Comparison of ENCODE assay signal across 9 cellular contexts in the genomic region with DNA sequence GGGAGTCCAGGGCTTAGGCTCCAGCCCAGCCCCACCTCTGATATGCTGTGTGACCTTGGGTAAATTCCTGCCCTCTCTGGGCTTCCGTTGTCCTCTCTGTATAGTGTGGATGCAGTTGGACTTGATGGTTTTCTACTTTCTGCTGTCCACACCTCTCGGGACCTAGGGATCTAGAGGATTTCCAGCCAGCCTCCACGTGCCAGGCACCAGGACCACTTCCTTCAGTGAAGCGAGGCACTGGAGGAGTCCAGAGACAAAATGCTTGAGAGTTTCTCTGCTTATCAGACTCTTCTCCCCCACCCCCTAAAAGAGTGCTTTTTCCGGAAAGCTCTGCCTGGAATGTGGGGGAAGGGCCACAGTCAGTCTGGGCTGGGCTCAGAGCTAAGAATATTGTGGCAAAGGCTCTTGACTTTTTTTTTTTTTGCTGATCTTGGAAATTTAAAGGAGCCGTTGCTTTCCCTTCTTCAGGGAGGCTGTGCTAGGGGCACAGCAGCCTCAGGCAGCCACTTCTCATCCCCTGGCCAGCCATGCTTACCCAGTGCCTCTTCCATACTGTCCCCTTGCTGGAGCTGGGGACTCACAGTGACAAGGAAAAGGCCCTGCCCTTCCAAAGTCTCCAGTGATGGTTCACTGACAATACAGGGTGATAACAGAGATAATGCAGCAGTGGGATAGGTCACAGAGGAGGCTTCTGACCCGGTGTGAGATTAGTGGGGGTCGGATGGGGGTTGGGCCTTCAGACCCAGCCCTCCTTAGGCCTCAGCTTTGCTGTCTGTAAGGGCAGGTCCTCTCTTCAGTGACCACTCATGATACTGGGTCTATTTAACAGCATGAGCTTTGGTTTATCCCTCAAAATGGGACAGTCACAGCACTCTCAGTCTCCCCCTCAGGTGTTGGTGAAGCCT. TPM values are rescaled to one million over a fixed set of nuclear protein-coding genes. Genes with fewer than 3 reads are reported as not detected.
DNase-seq lines count a peak whose midpoint lies in the region; ATAC-seq and TF ChIP-seq lines count a peak whose summit lies in the region.
"Had no signal": no experiment of that assay in that cellular context is flagged by ENCODE, and none has a peak within 500 bp of the region (broad histone marks: within the 10 kb centered on the region; RNA-seq: fewer than 3 reads in every experiment).

No MANE protein-coding gene starts in this region.

- TF ChIP-seq CTCF in activated CD8-positive, alpha-beta T cell treated with anti-CD3 and anti-CD28 coated beads for 36 hours (IDR thresholded peaks at IDR 0.05) = no peak

- H3K79me2 ChIP-seq in mesendoderm (ENCODE audit: control insufficient read depth, insufficient read depth, low read length) = peaks cover 21% of the 10 kb centered on the region

- H2BK120ac ChIP-seq in mesendoderm (ENCODE audit: low read depth, low read length) = peak overlapping the region; percentile 86

- peak overlapping the region; percentile 85 for H3K56ac ChIP-seq in mesendoderm (ENCODE audit: low read length)

- H3K36me3 ChIP-seq in mesendoderm (ENCODE audit: control insufficient read depth, insufficient read depth, low read length) = peaks cover 2% of the 10 kb centered on the region

- POLR2A ChIA-PET in activated CD8-positive, alpha-beta T cell treated with anti-CD3 and anti-CD28 coated beads for 36 hours (lab: Charles Lee) = interaction anchor here (0.6 to 5.2 kb wide), 4 partner anchors 9 to 229 kb away, joined by 3 to 34 read pairs (median 3); no protein-coding TSS in a partner anchor

- intact Hi-C loops in activated CD8-positive, alpha-beta T cell treated with anti-CD3 and anti-CD28 coated beads for 36 hours (cut with micrococcal nuclease) = no loop called here

- H3K9ac ChIP-seq in mesendoderm (ENCODE audit: low read length) = peak overlapping the region; percentile 54

- H3K23ac ChIP-seq in mesendoderm (ENCODE audit: low read length) = no peak overlapping the region

- CTCF ChIA-PET in activated CD8-positive, alpha-beta T cell treated with anti-CD3 and anti-CD28 coated beads for 36 hours (lab: Charles Lee) = interaction anchor here (1.4 to 2.9 kb wide), 2 partner anchors 10 to 114 kb away, joined by 6 to 10 read pairs; no protein-coding TSS in a partner anchor

- no peak overlapping the region for H4K5ac ChIP-seq in mesendoderm (ENCODE audit: low read length)

- no peak overlapping the region for H3K27ac Mint-ChIP-seq in activated CD8-positive, alpha-beta T cell treated with anti-CD3 and anti-CD28 coated beads for 36 hours

- H3K4me3 ChIP-seq in mesendoderm (ENCODE audit: low read length) = no peak overlapping the region

- H3K27ac ChIP-seq in mesendoderm (ENCODE audit: low read depth, low read length) = peak overlapping the region; percentile 88

- peak overlapping the region; percentile 95 for H2BK5ac ChIP-seq in mesendoderm (ENCODE audit: low read length)

- no CpG with 5 or more reads among the region's 8 CpGs for WGBS in mesendoderm (ENCODE audit: extremely low coverage, insufficient coverage, low lambda C conversion rate)

- peaks cover 2% of the 10 kb centered on the region for H3K79me1 ChIP-seq in mesendoderm (ENCODE audit: low read length)

- no peak overlapping the region for H4K8ac ChIP-seq in mesendoderm (ENCODE audit: low read depth, low read length)

- DNase-seq in NCI-H226 (peak; percentile 83), dermis blood vessel endothelial cell (peak; percentile 55), mesendoderm (peak; percentile 94), ureter (ENCODE audit: low spot score) (peak; percentile 78)
- DNase-seq in activated CD8-positive, alpha-beta T cell treated with anti-CD3 and anti-CD28 coated beads for 36 hours = no peak
- DNase-seq: activated T-cell treated with anti-CD3 and anti-CD28 coated beads, Interleukin-2, amount 50 U/mL, for 4 hours; NCI-H2081 treated with DMSO at 0.1 percent for 48 hours had no signal

- no peaks in the 10 kb centered on the region for H3K27me3 ChIP-seq in mesendoderm (ENCODE audit: insufficient read depth, low read length, poor library complexity)

- no peak overlapping the region for H2BK15ac ChIP-seq in mesendoderm (replicated peaks; ENCODE audit: low read depth)

- peak overlapping the region; percentile 91 for H3K4ac ChIP-seq in mesendoderm (ENCODE audit: low read depth, low read length)

- H3K18ac ChIP-seq in mesendoderm (ENCODE audit: low read length) = peak overlapping the region; percentile 85

- H3K4me2 ChIP-seq in mesendoderm (ENCODE audit: low read length) = peak overlapping the region; percentile 26

- peaks cover 31% of the 10 kb centered on the region for H3K4me1 ChIP-seq in mesendoderm (ENCODE audit: control insufficient read depth, low read depth, low read length)

- peaks cover 15% of the 10 kb centered on the region for H3K4me1 Mint-ChIP-seq in activated CD8-positive, alpha-beta T cell treated with anti-CD3 and anti-CD28 coated beads for 36 hours (ENCODE audit: low read depth)

- H2AK5ac ChIP-seq in mesendoderm (ENCODE audit: low read length) = peak overlapping the region; percentile 93

- H3K4me3 Mint-ChIP-seq in activated CD8-positive, alpha-beta T cell treated with anti-CD3 and anti-CD28 coated beads for 36 hours = no peak overlapping the region
- H3K4me3 Mint-ChIP-seq: activated T-cell treated with anti-CD3 and anti-CD28 coated beads, Interleukin-2, amount 50 U/mL, for 4 hours had no signal

- ATAC-seq in HG02623 (IDR thresholded peaks at IDR 0.05; ENCODE audit: unreplicated experiment) (no peak), GM21576 (IDR thresholded peaks at IDR 0.05; ENCODE audit: unreplicated experiment) (no peak)
- ATAC-seq in activated CD8-positive, alpha-beta T cell treated with anti-CD3 and anti-CD28 coated beads for 36 hours = no peak
- ATAC-seq: activated T-cell treated with anti-CD3 and anti-CD28 coated beads, Interleukin-2, amount 50 U/mL, for 4 hours had no signal

- no peaks in the 10 kb centered on the region for H3K36me3 Mint-ChIP-seq in activated CD8-positive, alpha-beta T cell treated with anti-CD3 and anti-CD28 coated beads for 36 hours (ENCODE audit: low read depth)

- no peaks in the 10 kb centered on the region for H3K27me3 Mint-ChIP-seq in activated CD8-positive, alpha-beta T cell treated with anti-CD3 and anti-CD28 coated beads for 36 hours

- no peaks in the 10 kb centered on the region for H3K9me3 Mint-ChIP-seq in activated CD8-positive, alpha-beta T cell treated with anti-CD3 and anti-CD28 coated beads for 36 hours
- H3K9me3 Mint-ChIP-seq: activated T-cell treated with anti-CD3 and anti-CD28 coated beads, Interleukin-2, amount 50 U/mL, for 4 hours had no signal

RNA-seq across cellular contexts. Expression of gene SERPINH1, which starts 2.9 kb away (rescaled TPM):
- total RNA-seq in dermis blood vessel endothelial cell (552 and 903 TPM in 2 replicates), ureter (109 TPM)
- polyA plus RNA-seq in mesendoderm (2013, experiment 1 of 2) = 398 TPM
- 396 TPM for polyA plus RNA-seq in mesendoderm (2013, experiment 2 of 2)
- total RNA-seq in activated CD8-positive, alpha-beta T cell treated with anti-CD3 and anti-CD28 coated beads for 36 hours = 10 to 100 TPM; 15.7 to 17.7 TPM

RNA-seq across cellular contexts. Expression of gene GDPD5, which starts 33.5 kb away (rescaled TPM):
- total RNA-seq in dermis blood vessel endothelial cell (37.4 and 40.7 TPM in 2 replicates), ureter (14.9 TPM)
- 10.9 TPM for polyA plus RNA-seq in mesendoderm (2013, experiment 1 of 2)
- polyA plus RNA-seq in mesendoderm (2013, experiment 2 of 2) = 11.4 TPM
- 10 to 100 TPM in 1 of 2 experiments, 1 to 10 TPM in 1; 7.8 to 11.0 TPM for total RNA-seq in activated CD8-positive, alpha-beta T cell treated with anti-CD3 and anti-CD28 coated beads for 36 hours
